17 cellular contexts compared by ENCODE assay signal in genomic region chr13:31350560-31350959, GRCh38.
A peak's percentile ranks its signal among the peaks of the same experiment; 100 is the strongest.
DNase-seq lines count a peak whose midpoint lies in the region; ATAC-seq and TF ChIP-seq lines count a peak whose summit lies in the region.
"Had no signal": no experiment of that assay in that cellular context is flagged by ENCODE, and none has a peak within 500 bp of the region (broad histone marks: within the 10 kb centered on the region; RNA-seq: fewer than 3 reads in every experiment).

No MANE protein-coding gene starts in this region.

- peaks cover 6% of the 10 kb centered on the region for H3K36me3 Mint-ChIP-seq in mesothelial cell of epicardium
- H3K36me3 Mint-ChIP-seq: CD4-positive, alpha-beta memory T cell had no signal

- intact Hi-C loops in vagina (cut with DNase I) = no loop called here

- no peak for ATAC-seq in GM18868 (IDR thresholded peaks at IDR 0.05; ENCODE audit: unreplicated experiment)
- ATAC-seq: K562 had no signal

- no peak overlapping the region for H3K9ac ChIP-seq in NT2/D1 (ENCODE audit: insufficient read length, low read depth)

- H3K4me3 Mint-ChIP-seq in mesothelial cell of epicardium = no peak overlapping the region
- H3K4me3 Mint-ChIP-seq: HFFc6 had no signal

- H3K4me3 ChIP-seq in NT2/D1 (ENCODE audit: insufficient read length, low read depth) (no peak overlapping the region), vagina (no peak overlapping the region)
- H3K4me3 ChIP-seq: K562 had no signal

- DNase-seq in EH (ENCODE audit: low read depth) = peak; percentile 10
- peak; percentile 11 for DNase-seq in NT2/D1 (ENCODE audit: low read depth, low spot score)
- no peak for DNase-seq in mesothelial cell of epicardium (ENCODE audit: low spot score in 2 of 2, unreplicated experiment in 2 of 2)
- DNase-seq in vagina (ENCODE audit: extremely low spot score in 2 of 2) = peak; percentile 40 to 52
- no peak for DNase-seq in AG08396 (ENCODE audit: low spot score)
- DNase-seq in middle frontal gyrus (ENCODE audit: extremely low spot score, low spot score) = no peak
- DNase-seq: ACHN; BE2C; CD4-positive, alpha-beta memory T cell; DMS79; GDM1; HCEC 1CT; HFFc6 had no signal

- H3K27ac Mint-ChIP-seq in mesothelial cell of epicardium = peak overlapping the region; percentile 61
- H3K27ac Mint-ChIP-seq: CD4-positive, alpha-beta memory T cell; HFFc6 had no signal

- no peak for TF ChIP-seq POLR2A in vagina (IDR thresholded peaks at IDR 0.05)

- TF ChIP-seq CTCF in mesothelial cell of epicardium (IDR thresholded peaks at IDR 0.05; ENCODE audit: unreplicated experiment) (no peak), vagina (IDR thresholded peaks at IDR 0.05) (no peak)

- H3K9me3 Mint-ChIP-seq in mesothelial cell of epicardium = peaks cover 23% of the 10 kb centered on the region

- H3K27ac ChIP-seq in vagina = no peak overlapping the region
- H3K27ac ChIP-seq: C4-2B, HL-60 had no signal

- H3K9me3 ChIP-seq in NT2/D1 (ENCODE audit: insufficient read depth, low read length) = peaks cover 25% of the 10 kb centered on the region
- H3K9me3 ChIP-seq in vagina = no peaks in the 10 kb centered on the region

- H3K27me3 Mint-ChIP-seq in mesothelial cell of epicardium (ENCODE audit: low read depth) = no peaks in the 10 kb centered on the region

- H3K4me1 ChIP-seq in NT2/D1 (ENCODE audit: insufficient read depth, insufficient read length) (no peaks in the 10 kb centered on the region), vagina (no peaks in the 10 kb centered on the region)
- H3K4me1 ChIP-seq: BE2C had no signal

- no peaks in the 10 kb centered on the region for H3K36me3 ChIP-seq in NT2/D1 (ENCODE audit: insufficient read depth, insufficient read length, low read length)
- H3K36me3 ChIP-seq in vagina = no peaks in the 10 kb centered on the region
- H3K36me3 ChIP-seq: BE2C had no signal

- peaks cover 23% of the 10 kb centered on the region for H3K4me1 Mint-ChIP-seq in mesothelial cell of epicardium
- H3K4me1 Mint-ChIP-seq: CD4-positive, alpha-beta memory T cell had no signal

- H3K27me3 ChIP-seq in NT2/D1 (ENCODE audit: insufficient read depth, insufficient read length) = no peaks in the 10 kb centered on the region
- H3K27me3 ChIP-seq in vagina = no peaks in the 10 kb centered on the region

Comparison
In these comparisons a context has a peak if more than half of its experiments do, and no peak if none do; other contexts are left out.
1. DNase-seq: peak in EH (single experiment), NT2/D1 (single experiment) and vagina (2 of 2); none in mesothelial cell of epicardium (0 of 2), AG08396 (single experiment) and middle frontal gyrus (single experiment).